Comparison of ENCODE assay signal across 1 cellular context in genomic region chr2:169034256-169034655, GRCh38.
TF ChIP-seq lines count a peak whose summit lies in the region.

No MANE protein-coding gene starts in this region.

TF ChIP-seq in HepG2, 621 proteins besides CTCF, POLR2A, EP300 and RAD21:
- TF ChIP-seq FOSL2 (CRISPR knock-in tag; IDR thresholded peaks at IDR 0.05) = 0 out of 2 replicates have a peak, but pooled peaks have one; percentile 25
- no peak for TF ChIP-seq XBP1 (CRISPR knock-in tag; IDR thresholded peaks at IDR 0.05)
- no peak for TF ChIP-seq PCBP2 (optimal IDR thresholded peaks at IDR 0.05; ENCODE audit: low read depth, low read length, poor library complexity, severe bottlenecking)
- TF ChIP-seq YY1 (IDR thresholded peaks at IDR 0.05; ENCODE audit: insufficient read depth, insufficient replicate concordance, low read depth, low read length) = peak; percentile 25
